In genomic region chr1:228870041-228870713, GRCh38 we compare ENCODE assay signal across 17 cellular contexts.
A peak's percentile ranks its signal among the peaks of the same experiment; 100 is the strongest.
DNase-seq lines count a peak whose midpoint lies in the region; ATAC-seq, FAIRE-seq and TF ChIP-seq lines count a peak whose summit lies in the region.
"Had no signal": no experiment of that assay in that cellular context is flagged by ENCODE, and none has a peak within 500 bp of the region (broad histone marks: within the 10 kb centered on the region; RNA-seq: fewer than 3 reads in every experiment).

No MANE protein-coding gene starts in this region.

- intact Hi-C loops in K562 (cut with micrococcal nuclease) = no loop called here
- intact Hi-C loops in vagina (cut with DNase I) = no loop called here
- intact Hi-C loops in thyroid gland (cut with DNase I) = no loop called here

- no peak for TF ChIP-seq POLR2A in K562 (conservative IDR thresholded peaks at IDR 0.05)
- no peak for TF ChIP-seq POLR2A in vagina (IDR thresholded peaks at IDR 0.05)
- TF ChIP-seq POLR2A in thyroid gland (IDR thresholded peaks at IDR 0.05) = no peak

- H3K27me3 Mint-ChIP-seq in neural crest cell (ENCODE audit: low read depth) = no peaks in the 10 kb centered on the region
- H3K27me3 Mint-ChIP-seq: CD4-positive, alpha-beta memory T cell had no signal

- peak; percentile 44 for FAIRE-seq in K562 (lab: Jason Lieb, UNC)
- FAIRE-seq: H54, RCC 7860 had no signal

- peaks cover 12 to 35% of the 10 kb centered on the region in 2 experiments for H3K27me3 ChIP-seq in K562 (ENCODE audit: control insufficient read depth in 2 of 2, insufficient read depth in 2 of 2, low read length in 2 of 2)
- H3K27me3 ChIP-seq in vagina = no peaks in the 10 kb centered on the region
- no peaks in the 10 kb centered on the region for H3K27me3 ChIP-seq in thyroid gland
- H3K27me3 ChIP-seq: BE2C had no signal

- no TSS peak for BruUV-seq in K562 (replicated peaks; lab: Mats Ljungman, UMichigan)

- no peak for TF ChIP-seq EP300 in K562 (IDR thresholded peaks at IDR 0.05; ENCODE audit: low read length)

- no peaks in the 10 kb centered on the region for H3K9me3 Mint-ChIP-seq in neural crest cell
- H3K9me3 Mint-ChIP-seq: CD4-positive, alpha-beta memory T cell had no signal

- no peak overlapping the region for H3K4me3 Mint-ChIP-seq in neural crest cell
- H3K4me3 Mint-ChIP-seq: CD4-positive, alpha-beta memory T cell had no signal

- H3K9me1 ChIP-seq in K562 (ENCODE audit: control insufficient read depth, insufficient read depth, low read length) = no peaks in the 10 kb centered on the region

- peak overlapping the region; percentile 3 for H3K27ac Mint-ChIP-seq in neural crest cell (ENCODE audit: unreplicated experiment)

- H3K79me2 ChIP-seq in K562 (ENCODE audit: control insufficient read depth, insufficient read depth, low read length) = no peaks in the 10 kb centered on the region

- H3K36me3 ChIP-seq in K562 (ENCODE audit: control insufficient read depth, insufficient read depth, low read length) (no peaks in the 10 kb centered on the region), vagina (no peaks in the 10 kb centered on the region), thyroid gland (no peaks in the 10 kb centered on the region)
- H3K36me3 ChIP-seq: BE2C had no signal

- no peak overlapping the region for H3K4me2 ChIP-seq in K562 (ENCODE audit: insufficient read depth, low read length)

- H3K4me3 ChIP-seq in K562 (no peak overlapping the region), vagina (no peak overlapping the region), thyroid gland (replicated peaks in 1 of 3) (no peak overlapping the region)

- POLR2A ChIA-PET in K562 (lab: Yijun Ruan, JAX) = interaction anchor here (0.7 to 0.8 kb wide), 2 partner anchors 21 to 763 kb away, joined by 3 to 4 read pairs; no protein-coding TSS in a partner anchor

- H3K4me1 ChIP-seq in K562 (replicated peaks in 1 of 2; ENCODE audit: control insufficient read depth in 2 of 2, insufficient read depth in 2 of 2, low read length in 2 of 2) (no peaks in the 10 kb centered on the region), vagina (peaks cover 11% of the 10 kb centered on the region), thyroid gland (peaks cover 13 to 23% of the 10 kb centered on the region in 2 donors)

- no peak overlapping the region for H3K9ac ChIP-seq in K562 (ENCODE audit: insufficient read depth in 1 of 2, low read depth in 2 of 2, low read length in 2 of 2)

- H3K36me3 Mint-ChIP-seq in neural crest cell (ENCODE audit: low read depth) = no peaks in the 10 kb centered on the region
- H3K36me3 Mint-ChIP-seq: CD4-positive, alpha-beta memory T cell had no signal

- WGBS in K562 (ENCODE audit: insufficient coverage, low coverage, missing lambda C conversion rate) = 1% methylated on average over 9 of the region's 9 CpGs
- 89 to 92% methylated on average over 9 of the region's 9 CpGs for WGBS in thyroid gland, 2 donors

- no peak for TF ChIP-seq CTCF in K562 (IDR thresholded peaks at IDR 0.05 in 2 of 3, conservative IDR thresholded peaks at IDR 0.05 in 1 of 3; ENCODE audit: insufficient read depth in 2 of 3, low read depth in 1 of 3, low read length in 3 of 3)
- no peak for TF ChIP-seq CTCF in neural crest cell (conservative IDR thresholded peaks at IDR 0.05)
- TF ChIP-seq CTCF in vagina (IDR thresholded peaks at IDR 0.05) = no peak
- no peak for TF ChIP-seq CTCF in thyroid gland (IDR thresholded peaks at IDR 0.05)

- TF ChIP-seq RAD21 in K562 (CRISPR knock-in tag; conservative IDR thresholded peaks at IDR 0.05 in 1 of 2, IDR thresholded peaks at IDR 0.05 in 1 of 2) = no peak

- no peak overlapping the region for H2AFZ ChIP-seq in K562 (ENCODE audit: low read depth, low read length)

- peaks cover 44% of the 10 kb centered on the region for H3K4me1 Mint-ChIP-seq in neural crest cell

- H3K27ac ChIP-seq in K562 (ENCODE audit: extremely low read depth, low read depth, low read length) (no peak overlapping the region), vagina (peak overlapping the region; percentile 73), thyroid gland (no peak overlapping the region)

- H4K20me1 ChIP-seq in K562 (replicated peaks; ENCODE audit: control insufficient read depth, insufficient read depth, low read length) = 0 out of 2 replicates have a peak, but pooled peaks cover 5% of the 10 kb centered on the region

- DNase-seq in K562 (ENCODE audit: extremely low read depth in 1 of 4, low spot score in 3 of 4) = no peak
- peak; percentile 72 for DNase-seq in globus pallidus (ENCODE audit: low spot score)
- DNase-seq in neural crest cell (ENCODE audit: low read depth, low spot score) = no peak
- DNase-seq in vagina (ENCODE audit: extremely low spot score in 2 of 2) = peak in 1 of 2 donors; percentile 64
- DNase-seq in thyroid gland = no peak
- DNase-seq in SKM-1 (lab: John Stamatoyannopoulos, UW; ENCODE audit: unreplicated experiment) = no peak
- DNase-seq: BE2C; CD4-positive, alpha-beta memory T cell; Karpas-422; NCI-H1105 treated with DMSO at 0.1 percent for 48 hours; NCI-H187 treated with DMSO at 0.1 percent for 48 hours; NCI-H2171; NCI-H82; SHP77 had no signal

- ATAC-seq in K562 = no peak
- ATAC-seq in GM18502 (IDR thresholded peaks at IDR 0.05; ENCODE audit: poor library complexity, unreplicated experiment) = no peak

- CTCF ChIA-PET in K562 (lab: Yijun Ruan, JAX; ENCODE audit: low intra/inter-chr PET ratio) = no interaction called here

- in situ Hi-C loops in K562 (cut with MboI) = no loop called here

- H3K9me3 ChIP-seq in K562 (replicated peaks; ENCODE audit: control insufficient read depth, insufficient read depth, low read depth, low read length) (no peaks in the 10 kb centered on the region), vagina (no peaks in the 10 kb centered on the region), thyroid gland (no peaks in the 10 kb centered on the region)
- H3K9me3 ChIP-seq: BE2C had no signal

TF ChIP-seq in K562, 482 proteins besides CTCF, POLR2A, EP300 and RAD21:
- TF ChIP-seq NR4A1 (CRISPR knock-in tag; IDR thresholded peaks at IDR 0.05) = no peak
- TF ChIP-seq NR4A1 (tag; IDR thresholded peaks at IDR 0.05) = no peak
- no peak for TF ChIP-seq XRCC4 (IDR thresholded peaks at IDR 0.05; ENCODE audit: extremely low read depth, insufficient read depth, insufficient read length)
- no peak for TF ChIP-seq CBFA2T3 (IDR thresholded peaks at IDR 0.05)
- no peak for TF ChIP-seq CUX1 (CRISPR knock-in tag; IDR thresholded peaks at IDR 0.05)
- no peak for TF ChIP-seq ZNF780A (CRISPR knock-in tag; IDR thresholded peaks at IDR 0.05)
- no peak for TF ChIP-seq THRA (IDR thresholded peaks at IDR 0.05)
- TF ChIP-seq CBX5 (IDR thresholded peaks at IDR 0.05; ENCODE audit: borderline replicate concordance, low read depth) = no peak
- TF ChIP-seq, protein P1, sequence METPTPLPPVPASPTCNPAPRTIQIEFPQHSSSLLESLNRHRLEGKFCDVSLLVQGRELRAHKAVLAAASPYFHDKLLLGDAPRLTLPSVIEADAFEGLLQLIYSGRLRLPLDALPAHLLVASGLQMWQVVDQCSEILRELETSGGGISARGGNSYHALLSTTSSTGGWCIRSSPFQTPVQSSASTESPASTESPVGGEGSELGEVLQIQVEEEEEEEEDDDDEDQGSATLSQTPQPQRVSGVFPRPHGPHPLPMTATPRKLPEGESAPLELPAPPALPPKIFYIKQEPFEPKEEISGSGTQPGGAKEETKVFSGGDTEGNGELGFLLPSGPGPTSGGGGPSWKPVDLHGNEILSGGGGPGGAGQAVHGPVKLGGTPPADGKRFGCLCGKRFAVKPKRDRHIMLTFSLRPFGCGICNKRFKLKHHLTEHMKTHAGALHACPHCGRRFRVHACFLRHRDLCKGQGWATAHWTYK (CRISPR knock-in tag; IDR thresholded peaks at IDR 0.05) = no peak
